23 cellular contexts compared by ENCODE assay signal in genomic region chr7:105600720-105601550, GRCh38. TPM values are rescaled to one million over a fixed set of nuclear protein-coding genes. Genes with fewer than 3 reads are reported as not detected.
DNase-seq lines count a peak whose midpoint lies in the region; ATAC-seq, FAIRE-seq and TF ChIP-seq lines count a peak whose summit lies in the region.
"Had no signal": no experiment of that assay in that cellular context is flagged by ENCODE, and none has a peak within 500 bp of the region (broad histone marks: within the 10 kb centered on the region; RNA-seq: fewer than 3 reads in every experiment).

No MANE protein-coding gene starts in this region.

- no peak overlapping the region for H3K23ac ChIP-seq in mesendoderm (ENCODE audit: low read length)

- no peak overlapping the region for H2BK15ac ChIP-seq in mesendoderm (replicated peaks; ENCODE audit: low read depth)

- peak; percentile 78 for ATAC-seq in K562
- no peak for ATAC-seq in GM18858 (IDR thresholded peaks at IDR 0.05; ENCODE audit: unreplicated experiment)
- ATAC-seq: activated T-cell treated with anti-CD3 and anti-CD28 coated beads, Interleukin-2, amount 50 U/mL, for 72 hours; left lobe of liver; stimulated activated naive B cell treated with anti-CD40 and anti-IgM and Interleukin-4, amounts not matched to agents 10 μg/mL and 1 μg/mL and 100 μg/mL, for 72 hours; T-helper 17 cell had no signal

- no peak overlapping the region for H3K4me3 Mint-ChIP-seq in CD8-positive, alpha-beta memory T cell
- no peak overlapping the region for H3K4me3 Mint-ChIP-seq in activated T-helper 2 cell treated with anti-CD3 and anti-CD28 coated beads, Interferon-gamma antibody, Interleukin-2, Interleukin-4, amounts not matched to agents 10 μg/mL and 5 μg/mL and 100 μg/mL, durations not matched to agents 14 hours and 24 hours and 36 hours (ENCODE audit: low read depth)
- H3K4me3 Mint-ChIP-seq: activated naive CD8-positive, alpha-beta T cell treated with anti-CD3 and anti-CD28 coated beads for 36 hours; activated T-cell treated with anti-CD3 and anti-CD28 coated beads, Interleukin-2, amount 50 U/mL, for 72 hours; brain; CD4-positive, CD25-positive, alpha-beta regulatory T cell; stimulated activated naive B cell treated with anti-CD40 and anti-IgM and Interleukin-4, amounts not matched to agents 10 μg/mL and 1 μg/mL and 100 μg/mL, for 72 hours; T-helper 17 cell had no signal

- H3K9me3 ChIP-seq in CD8-positive, alpha-beta memory T cell (ENCODE audit: low read length), result no peaks in the 10 kb centered on the region
- H3K9me3 ChIP-seq in HUES64 (ENCODE audit: insufficient read depth, low read depth, low read length) (no peaks in the 10 kb centered on the region), K562 (replicated peaks; ENCODE audit: control insufficient read depth, insufficient read depth, low read depth, low read length) (no peaks in the 10 kb centered on the region)
- H3K9me3 ChIP-seq: right atrium auricular region, tibial artery had no signal

- no peaks in the 10 kb centered on the region for H3K27me3 ChIP-seq in CD8-positive, alpha-beta memory T cell (ENCODE audit: insufficient read depth, low read length, poor library complexity, severe bottlenecking)
- H3K27me3 ChIP-seq in HUES64 (ENCODE audit: insufficient read depth, low read length) (no peaks in the 10 kb centered on the region), K562 (ENCODE audit: control insufficient read depth in 2 of 2, insufficient read depth in 2 of 2, low read length in 2 of 2) (peaks cover 3 to 8% of the 10 kb centered on the region in 2 experiments; a peak in 2 of 5 replicates), mesendoderm (ENCODE audit: insufficient read depth, low read length, poor library complexity) (no peaks in the 10 kb centered on the region)
- H3K27me3 ChIP-seq: right atrium auricular region, tibial artery had no signal

- H3K4me2 ChIP-seq in K562 (ENCODE audit: insufficient read depth, low read length), result peak overlapping the region; percentile 74
- no peak overlapping the region for H3K4me2 ChIP-seq in mesendoderm (ENCODE audit: low read length)

- peak overlapping the region; percentile 16 for H3K27ac ChIP-seq in CD8-positive, alpha-beta memory T cell (ENCODE audit: low read depth, low read length)
- H3K27ac ChIP-seq in HUES64 (ENCODE audit: low read depth, low read length) (peak overlapping the region; percentile 18; the same call in 1 of the 2 replicates), K562 (ENCODE audit: extremely low read depth, low read depth, low read length) (peak overlapping the region; percentile 44; the same call in 2 of the 3 replicates), mesendoderm (ENCODE audit: low read depth, low read length) (peak overlapping the region; percentile 47)
- H3K27ac ChIP-seq: right atrium auricular region, tibial artery had no signal

- intact Hi-C loops in K562 (cut with micrococcal nuclease), result no loop called here
- intact Hi-C loops in activated T-helper 2 cell treated with anti-CD3 and anti-CD28 coated beads, Interferon-gamma antibody, Interleukin-2, Interleukin-4, amounts not matched to agents 10 μg/mL and 5 μg/mL and 100 μg/mL, durations not matched to agents 14 hours and 24 hours and 36 hours (cut with micrococcal nuclease), result no loop called here

- H3K56ac ChIP-seq in mesendoderm (ENCODE audit: low read length), result no peak overlapping the region

- no peak overlapping the region for H4K8ac ChIP-seq in mesendoderm (ENCODE audit: low read depth, low read length)

- in situ Hi-C loops in K562 (cut with MboI), result no loop called here

- no peaks in the 10 kb centered on the region for H3K4me1 Mint-ChIP-seq in CD8-positive, alpha-beta memory T cell
- no peaks in the 10 kb centered on the region for H3K4me1 Mint-ChIP-seq in activated T-helper 2 cell treated with anti-CD3 and anti-CD28 coated beads, Interferon-gamma antibody, Interleukin-2, Interleukin-4, amounts not matched to agents 10 μg/mL and 5 μg/mL and 100 μg/mL, durations not matched to agents 14 hours and 24 hours and 36 hours (ENCODE audit: low read depth)
- H3K4me1 Mint-ChIP-seq: activated naive CD8-positive, alpha-beta T cell treated with anti-CD3 and anti-CD28 coated beads for 36 hours; stimulated activated naive B cell treated with anti-CD40 and anti-IgM and Interleukin-4, amounts not matched to agents 10 μg/mL and 1 μg/mL and 100 μg/mL, for 72 hours had no signal

- peaks cover 5% of the 10 kb centered on the region; the same call in 1 of the 3 replicates for H3K79me2 ChIP-seq in K562 (ENCODE audit: control insufficient read depth, insufficient read depth, low read length)
- H3K79me2 ChIP-seq in mesendoderm (ENCODE audit: control insufficient read depth, insufficient read depth, low read length), result no peaks in the 10 kb centered on the region

- peaks cover 0 to 5% (median 5%) of the 10 kb centered on the region in 3 donors for H3K36me3 Mint-ChIP-seq in CD8-positive, alpha-beta memory T cell
- no peaks in the 10 kb centered on the region for H3K36me3 Mint-ChIP-seq in activated T-helper 2 cell treated with anti-CD3 and anti-CD28 coated beads, Interferon-gamma antibody, Interleukin-2, Interleukin-4, amounts not matched to agents 10 μg/mL and 5 μg/mL and 100 μg/mL, durations not matched to agents 14 hours and 24 hours and 36 hours (ENCODE audit: low read depth)
- H3K36me3 Mint-ChIP-seq: activated naive CD8-positive, alpha-beta T cell treated with anti-CD3 and anti-CD28 coated beads for 36 hours; brain had no signal

- H2AFZ ChIP-seq in K562 (ENCODE audit: low read depth, low read length), result peak overlapping the region; percentile 90

- no peaks in the 10 kb centered on the region for H4K20me1 ChIP-seq in K562 (replicated peaks; ENCODE audit: control insufficient read depth, insufficient read depth, low read length)

- H4K5ac ChIP-seq in mesendoderm (ENCODE audit: low read length), result no peak overlapping the region

- 70% methylated on average over 14 of the region's 14 CpGs for WGBS in HUES64
- 28% methylated on average over 14 of the region's 14 CpGs for WGBS in K562 (ENCODE audit: insufficient coverage, low coverage, missing lambda C conversion rate)
- WGBS in mesendoderm (ENCODE audit: extremely low coverage, insufficient coverage, low lambda C conversion rate), result no CpG with 5 or more reads among the region's 14 CpGs

- no peaks in the 10 kb centered on the region for H3K36me3 ChIP-seq in CD8-positive, alpha-beta memory T cell (ENCODE audit: insufficient read depth, low read length)
- no peaks in the 10 kb centered on the region for H3K36me3 ChIP-seq in HUES64 (ENCODE audit: insufficient read depth, low read length)
- H3K36me3 ChIP-seq in K562 (ENCODE audit: control insufficient read depth, insufficient read depth, low read length), result no peaks in the 10 kb centered on the region
- no peaks in the 10 kb centered on the region for H3K36me3 ChIP-seq in mesendoderm (ENCODE audit: control insufficient read depth, insufficient read depth, low read length)
- H3K36me3 ChIP-seq: right atrium auricular region, tibial artery had no signal

- no peak for DNase-seq in CD8-positive, alpha-beta memory T cell
- DNase-seq in K562 (ENCODE audit: extremely low read depth in 1 of 4, low spot score in 3 of 4), result peak; percentile 53 to 78 (median 64)
- DNase-seq in mesendoderm, result peak; percentile 95
- no peak for DNase-seq in NCI-H446 treated with DMSO at 0.1 percent for 48 hours (lab: John Stamatoyannopoulos, UW)
- DNase-seq in activated T-helper 2 cell treated with anti-CD3 and anti-CD28 coated beads, Interferon-gamma antibody, Interleukin-2, Interleukin-4, amounts not matched to agents 10 μg/mL and 5 μg/mL and 100 μg/mL, durations not matched to agents 14 hours and 24 hours and 36 hours (ENCODE audit: low spot score), result no peak
- no peak for DNase-seq in RKO (ENCODE audit: low spot score)
- DNase-seq: ACHN; activated CD8-positive, alpha-beta memory T cell treated with anti-CD3 and anti-CD28 coated beads for 24 hours; activated naive CD8-positive, alpha-beta T cell treated with anti-CD3 and anti-CD28 coated beads for 36 hours; activated T-cell treated with anti-CD3 and anti-CD28 coated beads, Interleukin-2, amount 50 U/mL, for 72 hours; CD4-positive, CD25-positive, alpha-beta regulatory T cell; dermis blood vessel endothelial cell; DMS53; erythroblast; nucleus accumbens; stimulated activated naive B cell treated with anti-CD40 and anti-IgM and Interleukin-4, amounts not matched to agents 10 μg/mL and 1 μg/mL and 100 μg/mL, for 72 hours; T-helper 17 cell; tibial artery had no signal

- no peak overlapping the region for H2AK5ac ChIP-seq in mesendoderm (ENCODE audit: low read length)

- H3K9me3 Mint-ChIP-seq in CD8-positive, alpha-beta memory T cell, result no peaks in the 10 kb centered on the region
- H3K9me3 Mint-ChIP-seq in activated T-helper 2 cell treated with anti-CD3 and anti-CD28 coated beads, Interferon-gamma antibody, Interleukin-2, Interleukin-4, amounts not matched to agents 10 μg/mL and 5 μg/mL and 100 μg/mL, durations not matched to agents 14 hours and 24 hours and 36 hours, result no peaks in the 10 kb centered on the region
- H3K9me3 Mint-ChIP-seq: activated naive CD8-positive, alpha-beta T cell treated with anti-CD3 and anti-CD28 coated beads for 36 hours; activated T-cell treated with anti-CD3 and anti-CD28 coated beads, Interleukin-2, amount 50 U/mL, for 72 hours; CD4-positive, CD25-positive, alpha-beta regulatory T cell; stimulated activated naive B cell treated with anti-CD40 and anti-IgM and Interleukin-4, amounts not matched to agents 10 μg/mL and 1 μg/mL and 100 μg/mL, for 72 hours had no signal

- H3K18ac ChIP-seq in mesendoderm (ENCODE audit: low read length), result no peak overlapping the region

- TF ChIP-seq RAD21 in K562 (CRISPR knock-in tag; conservative IDR thresholded peaks at IDR 0.05 in 1 of 2, IDR thresholded peaks at IDR 0.05 in 1 of 2), result no peak

- H3K4ac ChIP-seq in mesendoderm (ENCODE audit: low read depth, low read length), result peak overlapping the region; percentile 24

- no peaks in the 10 kb centered on the region for H3K9me1 ChIP-seq in K562 (ENCODE audit: control insufficient read depth, insufficient read depth, low read length)

- no peaks in the 10 kb centered on the region for H3K79me1 ChIP-seq in mesendoderm (ENCODE audit: low read length)

- TF ChIP-seq POLR2A in K562 (conservative IDR thresholded peaks at IDR 0.05), result peak; percentile 62

- no peak overlapping the region for H2BK5ac ChIP-seq in mesendoderm (ENCODE audit: low read length)

- no peak for TF ChIP-seq CTCF in K562 (IDR thresholded peaks at IDR 0.05 in 2 of 3, conservative IDR thresholded peaks at IDR 0.05 in 1 of 3; ENCODE audit: insufficient read depth in 2 of 3, low read depth in 1 of 3, low read length in 3 of 3)

- H3K9ac ChIP-seq in HUES64 (ENCODE audit: low read depth, low read length), result peak overlapping the region; percentile 38; the same call in 1 of the 2 replicates
- H3K9ac ChIP-seq in K562 (ENCODE audit: insufficient read depth in 1 of 2, low read depth in 2 of 2, low read length in 2 of 2), result peak overlapping the region in 1 of 2 experiments; percentile 60; a peak in 2 of 4 replicates
- no peak overlapping the region for H3K9ac ChIP-seq in mesendoderm (ENCODE audit: low read length)

- no peak overlapping the region for H3K27ac Mint-ChIP-seq in CD8-positive, alpha-beta memory T cell
- no peak overlapping the region for H3K27ac Mint-ChIP-seq in activated T-helper 2 cell treated with anti-CD3 and anti-CD28 coated beads, Interferon-gamma antibody, Interleukin-2, Interleukin-4, amounts not matched to agents 10 μg/mL and 5 μg/mL and 100 μg/mL, durations not matched to agents 14 hours and 24 hours and 36 hours
- H3K27ac Mint-ChIP-seq: activated naive CD8-positive, alpha-beta T cell treated with anti-CD3 and anti-CD28 coated beads for 36 hours; activated T-cell treated with anti-CD3 and anti-CD28 coated beads, Interleukin-2, amount 50 U/mL, for 72 hours; stimulated activated naive B cell treated with anti-CD40 and anti-IgM and Interleukin-4, amounts not matched to agents 10 μg/mL and 1 μg/mL and 100 μg/mL, for 72 hours; T-helper 17 cell had no signal

- no peak overlapping the region for H2BK120ac ChIP-seq in mesendoderm (ENCODE audit: low read depth, low read length)

- H3K4me1 ChIP-seq in CD8-positive, alpha-beta memory T cell (ENCODE audit: insufficient read depth, low read length), result no peaks in the 10 kb centered on the region
- peaks cover 21% of the 10 kb centered on the region for H3K4me1 ChIP-seq in HUES64 (ENCODE audit: insufficient read depth, low read length)
- peaks cover 0 to 10% of the 10 kb centered on the region in 2 experiments; a peak in 3 of 5 replicates for H3K4me1 ChIP-seq in K562 (replicated peaks in 1 of 2; ENCODE audit: control insufficient read depth in 2 of 2, insufficient read depth in 2 of 2, low read length in 2 of 2)
- peaks cover 9% of the 10 kb centered on the region for H3K4me1 ChIP-seq in mesendoderm (ENCODE audit: control insufficient read depth, low read depth, low read length)
- H3K4me1 ChIP-seq: right atrium auricular region, tibial artery had no signal

- no TSS peak for BruUV-seq in K562 (replicated peaks; lab: Mats Ljungman, UMichigan)

- TF ChIP-seq EP300 in K562 (IDR thresholded peaks at IDR 0.05; ENCODE audit: low read length), result no peak

- POLR2A ChIA-PET in CD8-positive, alpha-beta memory T cell (lab: Charles Lee), result no interaction called here
- POLR2A ChIA-PET in K562 (lab: Yijun Ruan, JAX), result interaction anchor here (0.6 to 1.7 kb wide), 3 partner anchors 15 to 104 kb away, joined by 3 to 4 read pairs (median 4); no protein-coding TSS in a partner anchor

- H3K4me3 ChIP-seq in CD8-positive, alpha-beta memory T cell (ENCODE audit: low read length), result no peak overlapping the region
- H3K4me3 ChIP-seq in HUES64 (ENCODE audit: low read length), result no peak overlapping the region
- peak overlapping the region; percentile 32 for H3K4me3 ChIP-seq in K562
- no peak overlapping the region for H3K4me3 ChIP-seq in mesendoderm (ENCODE audit: low read length)
- H3K4me3 ChIP-seq: right atrium auricular region, tibial artery had no signal

- peaks cover 0 to 5% of the 10 kb centered on the region in 2 donors for H3K27me3 Mint-ChIP-seq in CD8-positive, alpha-beta memory T cell
- H3K27me3 Mint-ChIP-seq in activated T-helper 2 cell treated with anti-CD3 and anti-CD28 coated beads, Interferon-gamma antibody, Interleukin-2, Interleukin-4, amounts not matched to agents 10 μg/mL and 5 μg/mL and 100 μg/mL, durations not matched to agents 14 hours and 24 hours and 36 hours (ENCODE audit: low read depth), result peaks cover 12% of the 10 kb centered on the region

- FAIRE-seq in K562 (lab: Jason Lieb, UNC), result no peak

- CTCF ChIA-PET in CD8-positive, alpha-beta memory T cell (lab: Charles Lee), result interaction anchor here (1.6 kb wide), 1 partner anchor 10 kb away, joined by 3 read pairs; no protein-coding TSS in a partner anchor
- CTCF ChIA-PET in K562 (lab: Yijun Ruan, JAX; ENCODE audit: low intra/inter-chr PET ratio), result no interaction called here

RNA-seq across cellular contexts. Expression of gene EFCAB10, which starts 19.6 kb away (rescaled TPM):
- not detected for total RNA-seq in CD8-positive, alpha-beta memory T cell
- polyA plus RNA-seq in CD8-positive, alpha-beta memory T cell, result not detected
- polyA plus RNA-seq in HUES64 (2013, experiment 1 of 2), result 1.7 TPM
- 3.4 TPM for polyA plus RNA-seq in HUES64 (2013, experiment 2 of 2)
- total RNA-seq in K562 (2011; cell fraction: chromatin; rRNA removed; ENCODE audit: low replicate concordance), result 2.1 and 9.3 TPM in 2 replicates
- total RNA-seq in K562 (2011; cell fraction: nucleolus; rRNA removed), result 1.5 and 2.9 TPM in 2 replicates
- 3.2 and 6.1 TPM in 2 replicates for total RNA-seq in K562 (2011; cell fraction: nucleoplasm; rRNA removed)
- 9.6 and 12.2 TPM in 2 replicates for total RNA-seq in K562 (2014; rRNA removed)
- total RNA-seq in K562 (2014; rRNA removed; fragmentation: Illumina TruSeq; extraction: Trizol), result 19.9 and 20.6 TPM in 2 replicates
- 11.3 and 13.1 TPM in 2 replicates for total RNA-seq in K562 (2015; rRNA removed; fragmentation: Illumina TruSeq; extraction: Trizol)
- total RNA-seq in K562 (2021), result 17.3 and 19.7 TPM in 2 replicates
- polyA plus RNA-seq in K562 (2011; rRNA removed), result 5.0 and 6.4 TPM in 2 replicates
- 0.69 and 1.9 TPM in 2 replicates for polyA plus RNA-seq in K562 (2011; cell fraction: cytosol; rRNA removed)
- 1.5 and 1.7 TPM in 2 replicates for polyA plus RNA-seq in K562 (2011; cell fraction: nucleus; rRNA removed)
- polyA plus RNA-seq in K562 (2012), result 12.2 and 13.3 TPM in 2 replicates
- 15.2 and 21.1 TPM in 2 replicates for polyA plus RNA-seq in K562 (2014; fragmentation: Illumina TruSeq; extraction: Trizol)
- 10 to 100 TPM; 16.8 to 21.4 TPM for polyA plus RNA-seq in K562 (2014; fragmentation: Nextera tagmentation; extraction: Ambion mirVana)
- 15.4 and 22.5 TPM in 2 replicates for polyA plus RNA-seq in K562 (2014; rRNA removed)
- polyA minus RNA-seq in K562 (2011; rRNA and poly(A)+ RNA removed), result 4.0 and 4.2 TPM in 2 replicates
- polyA minus RNA-seq in K562 (2011; cell fraction: cytosol; rRNA and poly(A)+ RNA removed), result 1.8 and 2.5 TPM in 2 replicates
- 0.27 and 1.00 TPM in 2 replicates for polyA minus RNA-seq in K562 (2011; cell fraction: nucleus; rRNA and poly(A)+ RNA removed)
- polyA plus RNA-seq in mesendoderm (2013, experiment 1 of 2), result 3.2 TPM
- 3.8 TPM for polyA plus RNA-seq in mesendoderm (2013, experiment 2 of 2)
- total RNA-seq in activated T-helper 2 cell treated with anti-CD3 and anti-CD28 coated beads, Interferon-gamma antibody, Interleukin-2, Interleukin-4, amounts not matched to agents 10 μg/mL and 5 μg/mL and 100 μg/mL, durations not matched to agents 14 hours and 24 hours and 36 hours, result not detected in 2 replicates
- total RNA-seq: activated naive CD8-positive, alpha-beta T cell treated with anti-CD3 and anti-CD28 coated beads for 36 hours; activated T-cell treated with anti-CD3 and anti-CD28 coated beads, Interleukin-2, amount 50 U/mL, for 72 hours; dermis blood vessel endothelial cell; left lobe of liver; right atrium auricular region had no signal
- polyA plus RNA-seq: CD4-positive, CD25-positive, alpha-beta regulatory T cell had no signal

Comparison
In these comparisons a context has a peak if more than half of its experiments do, and no peak if none do; other contexts are left out.
1. DNase-seq: peak in K562 (4 of 4) and mesendoderm (single experiment); none in CD8-positive, alpha-beta memory T cell (0 of 5), NCI-H446 treated with DMSO at 0.1 percent for 48 hours (single experiment), activated T-helper 2 cell treated with anti-CD3 and anti-CD28 coated beads, Interferon-gamma antibody, Interleukin-2, Interleukin-4, amounts not matched to agents 10 μg/mL and 5 μg/mL and 100 μg/mL, durations not matched to agents 14 hours and 24 hours and 36 hours (single experiment) and RKO (single experiment).
2. Peak in every context shown above with its lines, with median percentiles within 50 percentile points of each other: H3K27ac ChIP-seq.